10 cellular contexts compared by ENCODE assay signal in genomic region chr19:46635920-46636761, GRCh38. TPM values are rescaled to one million over a fixed set of nuclear protein-coding genes. Genes with fewer than 3 reads are reported as not detected.
A peak's percentile ranks its signal among the peaks of the same experiment; 100 is the strongest.
DNase-seq lines count a peak whose midpoint lies in the region; ATAC-seq, FAIRE-seq and TF ChIP-seq lines count a peak whose summit lies in the region.
"Had no signal": no experiment of that assay in that cellular context is flagged by ENCODE, and none has a peak within 500 bp of the region (broad histone marks: within the 10 kb centered on the region; RNA-seq: fewer than 3 reads in every experiment).

TSS of gene GNG8 (minus strand) at chr19:46636202. CDS start at chr19:46634682, 1,520 bp downstream.

- peak; percentile 43 for DNase-seq in activated CD4-positive, alpha-beta T cell treated with anti-CD3 and anti-CD28 coated beads for 48 hours
- DNase-seq in activated CD4-positive, alpha-beta T cell treated with anti-CD3 and anti-CD28 coated beads for 4 hours, result no peak
- peak in 2 of 3 donors; percentile 27 to 43 for DNase-seq in effector memory CD4-positive, alpha-beta T cell
- DNase-seq in stimulated activated CD8-positive, alpha-beta memory T cell treated with anti-CD3 and anti-CD28 coated beads, Interleukin-4, amount 100 ng/mL, for 48 hours, result peak; percentile 49
- DNase-seq in sciatic nerve (ENCODE audit: low spot score) (no peak), HFFc6 (no peak), D721Med (ENCODE audit: insufficient read length, low spot score) (no peak)
- DNase-seq: dermis blood vessel endothelial cell had no signal

- no peak for TF ChIP-seq CTCF in OCI-LY3 (IDR thresholded peaks at IDR 0.05; ENCODE audit: low read depth, low read length)
- no peak for TF ChIP-seq CTCF in HFFc6 (IDR thresholded peaks at IDR 0.05)
- TF ChIP-seq CTCF in D721Med (IDR thresholded peaks at IDR 0.05; ENCODE audit: insufficient read depth, missing control alignments), result no peak

- no peaks in the 10 kb centered on the region for H3K79me2 ChIP-seq in OCI-LY3 (ENCODE audit: low read length)

- H3K4me1 ChIP-seq in OCI-LY3 (ENCODE audit: low read length), result peaks cover 27% of the 10 kb centered on the region
- H3K4me1 ChIP-seq in effector memory CD4-positive, alpha-beta T cell (ENCODE audit: control insufficient read depth, insufficient read depth, low read length, poor library complexity, severe bottlenecking), result peaks cover 37% of the 10 kb centered on the region

- H3K27me3 ChIP-seq in OCI-LY3 (ENCODE audit: low read depth, low read length), result peaks cover 15% of the 10 kb centered on the region
- peaks cover 3% of the 10 kb centered on the region for H3K27me3 ChIP-seq in effector memory CD4-positive, alpha-beta T cell (replicated peaks; ENCODE audit: control insufficient read depth, insufficient read depth, low read length, poor library complexity, severe bottlenecking)

- no peaks in the 10 kb centered on the region for H3K9me3 ChIP-seq in OCI-LY3 (ENCODE audit: insufficient read depth, low read length)
- H3K9me3 ChIP-seq in effector memory CD4-positive, alpha-beta T cell (ENCODE audit: control insufficient read depth, low read length), result no peaks in the 10 kb centered on the region

- H3K36me3 ChIP-seq in OCI-LY3 (replicated peaks; ENCODE audit: low read depth, low read length), result no peaks in the 10 kb centered on the region
- no peaks in the 10 kb centered on the region for H3K36me3 ChIP-seq in effector memory CD4-positive, alpha-beta T cell (ENCODE audit: control insufficient read depth, insufficient read depth, low read length)

- H3K4me2 ChIP-seq in OCI-LY3 (ENCODE audit: low read length), result peak within 1 kb of the TSS; percentile 96

- no peaks in the 10 kb centered on the region; the same call in 1 of the 2 replicates for H3K27me3 Mint-ChIP-seq in HFFc6 (ENCODE audit: insufficient read depth)

- peak within 1 kb of the TSS; percentile 47 for H3K9ac ChIP-seq in OCI-LY3 (ENCODE audit: low read length)

- no peak for ATAC-seq in sciatic nerve

- H3K36me3 Mint-ChIP-seq in HFFc6 (ENCODE audit: low read depth), result no peaks in the 10 kb centered on the region

- no peak within 1 kb of the TSS for H3K27ac Mint-ChIP-seq in HFFc6

- H3K4me3 Mint-ChIP-seq in HFFc6, result no peak within 1 kb of the TSS

- H3K4me1 Mint-ChIP-seq in HFFc6 (ENCODE audit: low read depth), result peaks cover 22% of the 10 kb centered on the region

- H4K20me1 ChIP-seq in OCI-LY3 (ENCODE audit: insufficient read depth, low read length), result no peaks in the 10 kb centered on the region

- intact Hi-C loops in sciatic nerve (cut with DNase I), result loop anchor here (2.0 kb wide), 1 partner anchor 29 kb away; no protein-coding TSS in a partner anchor

- peak within 1 kb of the TSS; percentile 8; the same call in 1 of the 2 replicates for H2AFZ ChIP-seq in OCI-LY3 (ENCODE audit: low read depth, low read length)

- H3K27ac ChIP-seq in OCI-LY3 (ENCODE audit: low read length), result no peak within 1 kb of the TSS
- H3K27ac ChIP-seq in effector memory CD4-positive, alpha-beta T cell (ENCODE audit: insufficient read depth, low read length, poor library complexity, severe bottlenecking), result peak within 1 kb of the TSS; percentile 6

- no peaks in the 10 kb centered on the region for H3K9me3 Mint-ChIP-seq in HFFc6

- no peak for FAIRE-seq in D721Med (lab: Jason Lieb, UNC)

- peak within 1 kb of the TSS; percentile 79 for H3K4me3 ChIP-seq in OCI-LY3 (ENCODE audit: low read length)
- H3K4me3 ChIP-seq in effector memory CD4-positive, alpha-beta T cell (ENCODE audit: insufficient read depth, low read depth, low read length, poor library complexity, severe bottlenecking), result no peak within 1 kb of the TSS

RNA-seq across cellular contexts. Expression of gene GNG8, which starts in this region (rescaled TPM):
- not detected for total RNA-seq in sciatic nerve
- not detected for total RNA-seq in HFFc6 (2021; fragmentation: NEBNext Ultra II Directional; extraction: Animal tissue kit (Norgen Biotek cat#: 25700))
- total RNA-seq: dermis blood vessel endothelial cell, skeletal muscle tissue had no signal

Comparison
In these comparisons a context has a peak if more than half of its experiments do, and no peak if none do; other contexts are left out.
1. DNase-seq: peak in activated CD4-positive, alpha-beta T cell treated with anti-CD3 and anti-CD28 coated beads for 48 hours (single experiment), effector memory CD4-positive, alpha-beta T cell (2 of 3) and stimulated activated CD8-positive, alpha-beta memory T cell treated with anti-CD3 and anti-CD28 coated beads, Interleukin-4, amount 100 ng/mL, for 48 hours (single experiment); none in activated CD4-positive, alpha-beta T cell treated with anti-CD3 and anti-CD28 coated beads for 4 hours (0 of 2), sciatic nerve (single experiment), HFFc6 (single experiment) and D721Med (single experiment).